In genomic region chr4:138007572-138007971, GRCh38 we compare ENCODE assay signal across 13 cellular contexts.
DNase-seq lines count a peak whose midpoint lies in the region; ATAC-seq and TF ChIP-seq lines count a peak whose summit lies in the region.
"Had no signal": no experiment of that assay in that cellular context is flagged by ENCODE, and none has a peak within 500 bp of the region (broad histone marks: within the 10 kb centered on the region; RNA-seq: fewer than 3 reads in every experiment).

No MANE protein-coding gene starts in this region.

- intact Hi-C loops in activated T-helper 1 cell treated with anti-CD3 and anti-CD28 coated beads, Interleukin-12 subunit alpha, Interleukin-12 subunit beta, Interleukin-2, Interleukin-4 antibody, amounts not matched to agents 30 ng/mL and 10 ng/mL and 1 ng/mL, durations not matched to agents 14 hours and 24 hours and 36 hours (cut with micrococcal nuclease): no loop called here

- no peaks in the 10 kb centered on the region for H3K27me3 ChIP-seq in Loucy (ENCODE audit: insufficient read depth, low read length, poor library complexity, severe bottlenecking)
- H3K27me3 ChIP-seq: hepatocyte, right atrium auricular region, transverse colon had no signal

- H3K79me2 ChIP-seq in Loucy (ENCODE audit: insufficient read depth, low read length): no peaks in the 10 kb centered on the region
- H3K79me2 ChIP-seq: hepatocyte had no signal

- peak; percentile 17 for DNase-seq in GM03348 (ENCODE audit: low spot score)
- DNase-seq in choroid plexus epithelial cell (ENCODE audit: low read depth): peak; percentile 40
- no peak for DNase-seq in nephron progenitor cell
- no peak for DNase-seq in activated T-helper 1 cell treated with anti-CD3 and anti-CD28 coated beads, Interleukin-12 subunit alpha, Interleukin-12 subunit beta, Interleukin-2, Interleukin-4 antibody, amounts not matched to agents 30 ng/mL and 10 ng/mL and 1 ng/mL, durations not matched to agents 14 hours and 24 hours and 36 hours (ENCODE audit: low spot score)
- DNase-seq in activated T-cell treated with anti-CD3 and anti-CD28 coated beads, Interleukin-2, amount 50 U/mL, for 4 hours: no peak
- DNase-seq: activated CD4-positive, CD25-positive, alpha-beta regulatory T cell treated with anti-CD3 and anti-CD28 coated beads, Interleukin-2, amount 50 U/mL, for 72 hours; activated effector memory CD4-positive, alpha-beta T cell treated with Interleukin-2 at 50 U/mL for 16 hours; NCI-H226; transverse colon had no signal

- no peaks in the 10 kb centered on the region for H3F3A ChIP-seq in Loucy (ENCODE audit: low read depth)

- no peak overlapping the region for H2AFZ ChIP-seq in Loucy (ENCODE audit: low read length)
- H2AFZ ChIP-seq: hepatocyte had no signal

- no peak for ATAC-seq in activated T-cell treated with anti-CD3 and anti-CD28 coated beads, Interleukin-2, amount 50 U/mL, for 4 hours
- ATAC-seq in GM18517 (IDR thresholded peaks at IDR 0.05; ENCODE audit: unreplicated experiment): no peak

- peak; percentile 48 for TF ChIP-seq CTCF in Loucy (conservative IDR thresholded peaks at IDR 0.05; ENCODE audit: low read length)
- peak; percentile 52 for TF ChIP-seq CTCF in choroid plexus epithelial cell (conservative IDR thresholded peaks at IDR 0.05; ENCODE audit: low read depth, low read length)
- peak; percentile 26 for TF ChIP-seq CTCF in nephron progenitor cell (IDR thresholded peaks at IDR 0.05)

- H3K4me1 Mint-ChIP-seq in nephron progenitor cell: no peaks in the 10 kb centered on the region
- H3K4me1 Mint-ChIP-seq in activated T-helper 1 cell treated with anti-CD3 and anti-CD28 coated beads, Interleukin-12 subunit alpha, Interleukin-12 subunit beta, Interleukin-2, Interleukin-4 antibody, amounts not matched to agents 30 ng/mL and 10 ng/mL and 1 ng/mL, durations not matched to agents 14 hours and 24 hours and 36 hours (ENCODE audit: low read depth): no peaks in the 10 kb centered on the region
- H3K4me1 Mint-ChIP-seq in activated T-cell treated with anti-CD3 and anti-CD28 coated beads, Interleukin-2, amount 50 U/mL, for 4 hours (ENCODE audit: low read depth): no peaks in the 10 kb centered on the region

- H3K27me3 Mint-ChIP-seq in nephron progenitor cell (ENCODE audit: low read depth, poor library complexity): no peaks in the 10 kb centered on the region
- no peaks in the 10 kb centered on the region for H3K27me3 Mint-ChIP-seq in activated T-helper 1 cell treated with anti-CD3 and anti-CD28 coated beads, Interleukin-12 subunit alpha, Interleukin-12 subunit beta, Interleukin-2, Interleukin-4 antibody, amounts not matched to agents 30 ng/mL and 10 ng/mL and 1 ng/mL, durations not matched to agents 14 hours and 24 hours and 36 hours (ENCODE audit: insufficient read depth)
- H3K27me3 Mint-ChIP-seq in activated T-cell treated with anti-CD3 and anti-CD28 coated beads, Interleukin-2, amount 50 U/mL, for 4 hours (ENCODE audit: low read depth): no peaks in the 10 kb centered on the region

- no peak overlapping the region for H3K27ac Mint-ChIP-seq in nephron progenitor cell
- no peak overlapping the region for H3K27ac Mint-ChIP-seq in activated T-helper 1 cell treated with anti-CD3 and anti-CD28 coated beads, Interleukin-12 subunit alpha, Interleukin-12 subunit beta, Interleukin-2, Interleukin-4 antibody, amounts not matched to agents 30 ng/mL and 10 ng/mL and 1 ng/mL, durations not matched to agents 14 hours and 24 hours and 36 hours

- no peaks in the 10 kb centered on the region for H3K36me3 Mint-ChIP-seq in nephron progenitor cell (ENCODE audit: low read depth)
- no peaks in the 10 kb centered on the region for H3K36me3 Mint-ChIP-seq in activated T-helper 1 cell treated with anti-CD3 and anti-CD28 coated beads, Interleukin-12 subunit alpha, Interleukin-12 subunit beta, Interleukin-2, Interleukin-4 antibody, amounts not matched to agents 30 ng/mL and 10 ng/mL and 1 ng/mL, durations not matched to agents 14 hours and 24 hours and 36 hours (ENCODE audit: low read depth)
- no peaks in the 10 kb centered on the region for H3K36me3 Mint-ChIP-seq in activated T-cell treated with anti-CD3 and anti-CD28 coated beads, Interleukin-2, amount 50 U/mL, for 4 hours (ENCODE audit: insufficient read depth)

- no peak overlapping the region for H3K4me3 Mint-ChIP-seq in nephron progenitor cell
- H3K4me3 Mint-ChIP-seq in activated T-helper 1 cell treated with anti-CD3 and anti-CD28 coated beads, Interleukin-12 subunit alpha, Interleukin-12 subunit beta, Interleukin-2, Interleukin-4 antibody, amounts not matched to agents 30 ng/mL and 10 ng/mL and 1 ng/mL, durations not matched to agents 14 hours and 24 hours and 36 hours: no peak overlapping the region
- no peak overlapping the region for H3K4me3 Mint-ChIP-seq in activated T-cell treated with anti-CD3 and anti-CD28 coated beads, Interleukin-2, amount 50 U/mL, for 4 hours

- H3K9me3 ChIP-seq in Loucy (ENCODE audit: insufficient read depth, low read depth, low read length): no peaks in the 10 kb centered on the region
- H3K9me3 ChIP-seq: right atrium auricular region, transverse colon had no signal

- no peaks in the 10 kb centered on the region for H3K4me1 ChIP-seq in Loucy (ENCODE audit: insufficient read depth, low read length, poor library complexity, severe bottlenecking)
- H3K4me1 ChIP-seq: right atrium auricular region, transverse colon had no signal

- H4K20me1 ChIP-seq in Loucy (ENCODE audit: insufficient read depth, low read length, poor library complexity, severe bottlenecking): no peaks in the 10 kb centered on the region

- H3K36me3 ChIP-seq in Loucy (ENCODE audit: insufficient read depth, low read length): no peaks in the 10 kb centered on the region
- H3K36me3 ChIP-seq: right atrium auricular region, transverse colon had no signal

- H3K4me2 ChIP-seq in Loucy (ENCODE audit: low read depth, low read length, poor library complexity, severe bottlenecking): no peak overlapping the region
- H3K4me2 ChIP-seq: hepatocyte had no signal

- no peaks in the 10 kb centered on the region for H3K9me2 ChIP-seq in Loucy (replicated peaks; ENCODE audit: low read depth, low read length)

- H3K9ac ChIP-seq in Loucy (ENCODE audit: low read depth, low read length, poor library complexity, severe bottlenecking): no peak overlapping the region

- no peak overlapping the region for H3K4me3 ChIP-seq in Loucy (ENCODE audit: low read length, poor library complexity, severe bottlenecking)
- no peak overlapping the region for H3K4me3 ChIP-seq in choroid plexus epithelial cell (ENCODE audit: low read depth, low read length)
- H3K4me3 ChIP-seq: hepatocyte, right atrium auricular region, transverse colon had no signal

- no peaks in the 10 kb centered on the region for H3K9me3 Mint-ChIP-seq in nephron progenitor cell
- no peaks in the 10 kb centered on the region for H3K9me3 Mint-ChIP-seq in activated T-helper 1 cell treated with anti-CD3 and anti-CD28 coated beads, Interleukin-12 subunit alpha, Interleukin-12 subunit beta, Interleukin-2, Interleukin-4 antibody, amounts not matched to agents 30 ng/mL and 10 ng/mL and 1 ng/mL, durations not matched to agents 14 hours and 24 hours and 36 hours
- H3K9me3 Mint-ChIP-seq in activated T-cell treated with anti-CD3 and anti-CD28 coated beads, Interleukin-2, amount 50 U/mL, for 4 hours: no peaks in the 10 kb centered on the region

Comparison
In these comparisons a context has a peak if more than half of its experiments do, and no peak if none do; other contexts are left out.
1. DNase-seq: peak in GM03348 (single experiment) and choroid plexus epithelial cell (single experiment); none in nephron progenitor cell (single experiment), activated T-helper 1 cell treated with anti-CD3 and anti-CD28 coated beads, Interleukin-12 subunit alpha, Interleukin-12 subunit beta, Interleukin-2, Interleukin-4 antibody, amounts not matched to agents 30 ng/mL and 10 ng/mL and 1 ng/mL, durations not matched to agents 14 hours and 24 hours and 36 hours (single experiment) and activated T-cell treated with anti-CD3 and anti-CD28 coated beads, Interleukin-2, amount 50 U/mL, for 4 hours (single experiment).
2. Peak in every context shown above with its lines, with median percentiles within 50 percentile points of each other: CTCF ChIP-seq.